17 cellular contexts compared by ENCODE assay signal in the genomic region with DNA sequence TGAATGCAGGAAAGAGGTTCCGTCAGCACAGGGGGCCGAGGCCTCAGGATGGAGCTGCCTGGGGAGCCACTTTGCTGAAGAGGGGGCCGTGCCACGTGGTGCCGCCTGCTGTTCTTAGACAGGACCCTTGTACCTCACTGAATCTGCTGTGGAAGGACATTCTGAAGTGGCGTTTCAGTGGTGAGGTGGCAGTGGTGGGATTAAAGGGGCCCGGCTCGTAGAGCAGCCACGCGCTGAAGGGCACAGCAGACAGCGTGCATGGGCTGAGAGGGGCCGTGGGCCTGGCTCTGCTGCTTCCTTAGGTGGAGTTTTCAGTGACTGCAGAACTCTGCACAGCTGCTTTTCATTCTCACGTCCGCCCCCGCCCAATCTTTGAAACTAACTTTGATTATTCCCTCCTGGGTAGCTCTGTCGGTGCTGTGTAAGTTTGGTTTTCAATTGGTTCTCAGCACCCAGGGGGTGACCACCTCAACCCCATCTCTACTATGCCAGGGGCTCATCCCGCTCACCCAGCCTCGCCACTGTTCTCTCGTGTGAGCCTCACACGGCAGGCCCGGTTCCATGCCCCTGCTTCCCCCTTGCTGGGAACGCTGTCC.
DNase-seq lines count a peak whose midpoint lies in the region; ATAC-seq and TF ChIP-seq lines count a peak whose summit lies in the region.
"Had no signal": no experiment of that assay in that cellular context is flagged by ENCODE, and none has a peak within 500 bp of the region (broad histone marks: within the 10 kb centered on the region; RNA-seq: fewer than 3 reads in every experiment).

No MANE protein-coding gene starts in this region.

- no peaks in the 10 kb centered on the region for H3K9me3 ChIP-seq in neural progenitor cell (ENCODE audit: low read depth)
- no peaks in the 10 kb centered on the region for H3K9me3 ChIP-seq in tibial nerve
- no peaks in the 10 kb centered on the region for H3K9me3 ChIP-seq in body of pancreas
- H3K9me3 ChIP-seq: upper lobe of right lung had no signal

- H3K4me1 Mint-ChIP-seq in activated naive CD4-positive, alpha-beta T cell treated with anti-CD3 and anti-CD28 coated beads for 36 hours (ENCODE audit: low read depth), result no peaks in the 10 kb centered on the region
- H3K4me1 Mint-ChIP-seq in neural progenitor cell, result peaks cover 2% of the 10 kb centered on the region

- TF ChIP-seq POLR2A in tibial nerve (IDR thresholded peaks at IDR 0.05), result no peak
- TF ChIP-seq POLR2A in body of pancreas (IDR thresholded peaks at IDR 0.05), result no peak

- H3K36me3 ChIP-seq in neural progenitor cell (peaks cover 3% of the 10 kb centered on the region), tibial nerve (peaks cover 0 to 94% (median 26%) of the 10 kb centered on the region in 3 donors), body of pancreas (replicated peaks in 1 of 2; ENCODE audit: insufficient read depth in 1 of 2, low read depth in 2 of 2) (peaks cover 0 to 42% of the 10 kb centered on the region in 2 donors)

- H3K27ac ChIP-seq in caudate nucleus (ENCODE audit: low read depth, low read length) (peak overlapping the region; percentile 93), neural progenitor cell (no peak overlapping the region), tibial nerve (peak overlapping the region; percentile 24 to 84 (median 60)), body of pancreas (no peak overlapping the region)

- TF ChIP-seq CTCF in neural progenitor cell (IDR thresholded peaks at IDR 0.05) (no peak), tibial nerve (IDR thresholded peaks at IDR 0.05) (no peak), body of pancreas (IDR thresholded peaks at IDR 0.05) (no peak)

- no peaks in the 10 kb centered on the region for H3K27me3 ChIP-seq in neural progenitor cell
- no peaks in the 10 kb centered on the region for H3K27me3 ChIP-seq in tibial nerve
- H3K27me3 ChIP-seq in body of pancreas, result no peaks in the 10 kb centered on the region
- H3K27me3 ChIP-seq: upper lobe of right lung had no signal

- H3K27ac Mint-ChIP-seq in activated naive CD4-positive, alpha-beta T cell treated with anti-CD3 and anti-CD28 coated beads, Interleukin-2, amount 50 U/mL, for 72 hours, result peak overlapping the region; percentile 25 to 46
- no peak overlapping the region for H3K27ac Mint-ChIP-seq in activated naive CD4-positive, alpha-beta T cell treated with anti-CD3 and anti-CD28 coated beads for 36 hours
- peak overlapping the region; percentile 34 for H3K27ac Mint-ChIP-seq in neural progenitor cell
- H3K27ac Mint-ChIP-seq: activated naive CD8-positive, alpha-beta T cell treated with anti-CD3 and anti-CD28 coated beads, Interleukin-2, amount 50 U/mL, for 24 hours had no signal

- H3K4me1 ChIP-seq in neural progenitor cell, result peaks cover 4% of the 10 kb centered on the region
- peaks cover 0 to 85% (median 39%) of the 10 kb centered on the region in 4 donors for H3K4me1 ChIP-seq in tibial nerve
- H3K4me1 ChIP-seq in body of pancreas, result peaks cover 5% of the 10 kb centered on the region

- no peak overlapping the region for H3K4me2 ChIP-seq in neural progenitor cell

- no peak overlapping the region for H3K9ac ChIP-seq in neural progenitor cell

- no peak for ATAC-seq in activated naive CD4-positive, alpha-beta T cell treated with anti-CD3 and anti-CD28 coated beads, Interleukin-2, amount 50 U/mL, for 72 hours
- ATAC-seq in body of pancreas, result no peak
- no peak for ATAC-seq in GM21737 (IDR thresholded peaks at IDR 0.05; ENCODE audit: unreplicated experiment)
- ATAC-seq: activated CD4-positive, CD25-positive, alpha-beta regulatory T cell treated with anti-CD3 and anti-CD28 coated beads, Interleukin-2, amount 50 U/mL, for 24 hours; activated naive CD8-positive, alpha-beta T cell treated with anti-CD3 and anti-CD28 coated beads, Interleukin-2, amount 50 U/mL, for 24 hours; HCT116; upper lobe of right lung had no signal

- no peaks in the 10 kb centered on the region for H3K27me3 Mint-ChIP-seq in activated naive CD4-positive, alpha-beta T cell treated with anti-CD3 and anti-CD28 coated beads for 36 hours (ENCODE audit: low read depth)
- H3K27me3 Mint-ChIP-seq in neural progenitor cell (ENCODE audit: insufficient read depth, low read depth), result peaks cover 2% of the 10 kb centered on the region
- H3K27me3 Mint-ChIP-seq: activated naive CD8-positive, alpha-beta T cell treated with anti-CD3 and anti-CD28 coated beads, Interleukin-2, amount 50 U/mL, for 24 hours had no signal

- CTCF ChIA-PET in activated naive CD4-positive, alpha-beta T cell treated with anti-CD3 and anti-CD28 coated beads for 36 hours (lab: Charles Lee), result interaction anchor here (0.9 kb wide), 1 partner anchor 29 kb away, joined by 6 read pairs; no protein-coding TSS in a partner anchor

- intact Hi-C loops in activated naive CD4-positive, alpha-beta T cell treated with anti-CD3 and anti-CD28 coated beads for 36 hours (cut with micrococcal nuclease), result no loop called here
- intact Hi-C loops in body of pancreas (cut with DNase I), result no loop called here

- H3K4me3 Mint-ChIP-seq in activated naive CD4-positive, alpha-beta T cell treated with anti-CD3 and anti-CD28 coated beads for 36 hours, result no peak overlapping the region
- H3K4me3 Mint-ChIP-seq in neural progenitor cell, result no peak overlapping the region
- H3K4me3 Mint-ChIP-seq: activated naive CD8-positive, alpha-beta T cell treated with anti-CD3 and anti-CD28 coated beads, Interleukin-2, amount 50 U/mL, for 24 hours had no signal

- peaks cover 15 to 22% of the 10 kb centered on the region in 2 donors for H3K36me3 Mint-ChIP-seq in activated naive CD4-positive, alpha-beta T cell treated with anti-CD3 and anti-CD28 coated beads, Interleukin-2, amount 50 U/mL, for 72 hours
- H3K36me3 Mint-ChIP-seq in activated naive CD4-positive, alpha-beta T cell treated with anti-CD3 and anti-CD28 coated beads for 36 hours (ENCODE audit: low read depth), result peaks cover 30% of the 10 kb centered on the region
- H3K36me3 Mint-ChIP-seq in neural progenitor cell, result peaks cover 46% of the 10 kb centered on the region

- no peaks in the 10 kb centered on the region for H3K79me2 ChIP-seq in neural progenitor cell (ENCODE audit: low read depth)

- no peak for TF ChIP-seq EP300 in tibial nerve (IDR thresholded peaks at IDR 0.05)

- DNase-seq in activated naive CD4-positive, alpha-beta T cell treated with anti-CD3 and anti-CD28 coated beads, Interleukin-2, amount 50 U/mL, for 72 hours (ENCODE audit: low spot score in 2 of 2), result no peak
- DNase-seq in activated naive CD4-positive, alpha-beta T cell treated with anti-CD3 and anti-CD28 coated beads for 36 hours, result no peak
- peak in 16 of 61 donors; percentile 19 to 72 (median 39) for DNase-seq in caudate nucleus (lab: John Stamatoyannopoulos, UW)
- no peak for DNase-seq in neural progenitor cell (ENCODE audit: low spot score)
- DNase-seq in tibial nerve (ENCODE audit: low spot score in 2 of 2), result no peak
- no peak for DNase-seq in body of pancreas
- no peak for DNase-seq in NCI-H82 treated with DMSO at 0.1 percent for 48 hours (lab: John Stamatoyannopoulos, UW; ENCODE audit: unreplicated experiment)
- DNase-seq: activated naive CD8-positive, alpha-beta T cell treated with anti-CD3 and anti-CD28 coated beads, Interleukin-2, amount 50 U/mL, for 24 hours; DMS153; erythroblast; NCI-H2227 treated with DMSO at 0.1 percent for 48 hours; retina; T-helper 9 cell; upper lobe of right lung had no signal

- H3K4me3 ChIP-seq in neural progenitor cell (no peak overlapping the region), tibial nerve (no peak overlapping the region), body of pancreas (no peak overlapping the region)
- H3K4me3 ChIP-seq: upper lobe of right lung had no signal

- WGBS in tibial nerve, 2 donors, result 61 to 68% methylated on average over 22 of the region's 22 CpGs
- WGBS in body of pancreas, 2 donors, result 93 to 94% methylated on average over 19 to 22 of the region's 22 CpGs

- no peaks in the 10 kb centered on the region for H3K9me3 Mint-ChIP-seq in activated naive CD4-positive, alpha-beta T cell treated with anti-CD3 and anti-CD28 coated beads, Interleukin-2, amount 50 U/mL, for 72 hours
- no peaks in the 10 kb centered on the region for H3K9me3 Mint-ChIP-seq in activated naive CD4-positive, alpha-beta T cell treated with anti-CD3 and anti-CD28 coated beads for 36 hours
- no peaks in the 10 kb centered on the region for H3K9me3 Mint-ChIP-seq in neural progenitor cell
- H3K9me3 Mint-ChIP-seq: activated naive CD8-positive, alpha-beta T cell treated with anti-CD3 and anti-CD28 coated beads, Interleukin-2, amount 50 U/mL, for 24 hours had no signal

- H4K20me1 ChIP-seq in neural progenitor cell (ENCODE audit: low read depth), result peaks cover 3% of the 10 kb centered on the region

- no peaks in the 10 kb centered on the region for H3F3A ChIP-seq in neural progenitor cell (ENCODE audit: low read depth)

- H2AFZ ChIP-seq in neural progenitor cell (replicated peaks), result no peak overlapping the region

Comparison
In these comparisons a context has a peak if more than half of its experiments do, and no peak if none do; other contexts are left out.
1. H3K27ac ChIP-seq: peak in caudate nucleus (single experiment) and tibial nerve (4 of 4); none in neural progenitor cell (single experiment) and body of pancreas (0 of 4).